In the genomic region with DNA sequence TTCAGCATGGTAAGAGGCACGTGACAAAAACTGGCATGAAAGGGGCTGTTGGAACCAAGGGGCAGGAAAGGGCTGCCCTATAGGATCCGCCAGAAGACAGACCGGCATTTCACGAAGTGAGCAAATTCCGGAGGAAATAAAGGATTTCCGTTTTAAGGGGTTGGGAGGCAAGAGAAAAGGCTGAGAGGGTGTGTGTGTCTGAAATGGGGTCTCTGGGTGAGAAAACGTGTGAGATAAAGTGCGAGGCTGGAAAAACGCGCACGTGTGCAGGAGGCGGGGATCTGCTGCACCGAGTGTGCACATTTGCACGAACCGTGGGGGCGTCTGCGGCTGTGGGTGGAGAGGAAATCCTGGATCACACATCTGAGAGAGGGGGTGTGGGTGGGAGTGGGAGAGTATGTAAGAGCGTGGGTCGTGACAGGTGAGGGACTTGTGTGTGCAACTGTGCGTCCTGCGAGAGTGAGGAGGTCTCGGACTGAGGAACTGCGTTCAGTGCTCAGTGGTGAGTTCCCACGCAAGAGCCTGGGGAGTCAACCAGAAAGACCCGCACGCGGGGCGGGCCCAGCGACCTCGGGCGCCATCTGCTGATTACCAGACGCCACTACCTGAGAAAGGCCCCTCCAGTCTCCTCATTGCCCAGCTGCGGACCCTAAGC, we compare ENCODE assay signal across 8 cellular contexts. TPM values are rescaled to one million over a fixed set of nuclear protein-coding genes. Genes with fewer than 3 reads are reported as not detected.
DNase-seq lines count a peak whose midpoint lies in the region; ATAC-seq and TF ChIP-seq lines count a peak whose summit lies in the region.

No MANE protein-coding gene starts in this region.

- DNase-seq in HuH-7 (ENCODE audit: low spot score) (peak; percentile 91), OCI-M1 (lab: John Stamatoyannopoulos, UW) (peak; percentile 83), esophagus squamous epithelium (lab: John Stamatoyannopoulos, UW) (no peak), myocyte (ENCODE audit: low read depth) (peak; percentile 52)
- DNase-seq in activated T-cell treated with anti-CD3 and anti-CD28 coated beads, Interleukin-2, amount 50 U/mL, for 24 hours, result peak; percentile 85
- DNase-seq in stimulated activated CD8-positive, alpha-beta memory T cell treated with anti-CD3 and anti-CD28 coated beads, Interleukin-4, amount 100 ng/mL, for 4 hours (ENCODE audit: low read depth in 2 of 2, low spot score in 1 of 2), result peak; percentile 59 to 68

- H3K27me3 Mint-ChIP-seq in activated T-cell treated with anti-CD3 and anti-CD28 coated beads, Interleukin-2, amount 50 U/mL, for 24 hours, result peaks cover 3% of the 10 kb centered on the region

- no peak for TF ChIP-seq POLR2A in esophagus squamous epithelium (IDR thresholded peaks at IDR 0.05)

- H3K36me3 ChIP-seq in esophagus squamous epithelium, result no peaks in the 10 kb centered on the region

- peaks cover 0 to 25% (median 0%) of the 10 kb centered on the region in 4 donors for H3K27me3 ChIP-seq in esophagus squamous epithelium

- peak overlapping the region; percentile 60 for H3K4me3 Mint-ChIP-seq in activated T-cell treated with anti-CD3 and anti-CD28 coated beads, Interleukin-2, amount 50 U/mL, for 24 hours

- H3K9me3 Mint-ChIP-seq in activated T-cell treated with anti-CD3 and anti-CD28 coated beads, Interleukin-2, amount 50 U/mL, for 24 hours, result no peaks in the 10 kb centered on the region

- peak overlapping the region in 3 of 4 donors; percentile 13 to 59 (median 36) for H3K4me3 ChIP-seq in esophagus squamous epithelium

- peak overlapping the region; percentile 33 for H3K27ac Mint-ChIP-seq in activated T-cell treated with anti-CD3 and anti-CD28 coated beads, Interleukin-2, amount 50 U/mL, for 24 hours

- ATAC-seq in HG03097 (IDR thresholded peaks at IDR 0.05; ENCODE audit: low FRiP score, unreplicated experiment), result no peak

- H3K36me3 Mint-ChIP-seq in activated T-cell treated with anti-CD3 and anti-CD28 coated beads, Interleukin-2, amount 50 U/mL, for 24 hours (ENCODE audit: low read depth), result no peaks in the 10 kb centered on the region

- H3K4me1 Mint-ChIP-seq in activated T-cell treated with anti-CD3 and anti-CD28 coated beads, Interleukin-2, amount 50 U/mL, for 24 hours (ENCODE audit: low read depth), result peaks cover 46% of the 10 kb centered on the region

- peak overlapping the region in 1 of 4 donors; percentile 31 for H3K27ac ChIP-seq in esophagus squamous epithelium

- intact Hi-C loops in esophagus squamous epithelium (cut with DNase I), result loop anchor here (10.0 kb wide), 1 partner anchor 91 kb away; no protein-coding TSS in a partner anchor

- 3% methylated on average over 32 of the region's 33 CpGs for whole genome bisulfite sequencing in esophagus squamous epithelium, 2 donors

- H3K9me3 ChIP-seq in esophagus squamous epithelium, result peaks cover 0 to 13% (median 7%) of the 10 kb centered on the region in 3 donors

- peak; percentile 96 for TF ChIP-seq CTCF in GM12873 (IDR thresholded peaks at IDR 0.05; ENCODE audit: insufficient read depth, low read depth, low read length, missing control alignments)
- TF ChIP-seq CTCF in esophagus squamous epithelium (IDR thresholded peaks at IDR 0.05), result peak; percentile 58 to 85 (median 79)

- peaks cover 9 to 14% (median 11%) of the 10 kb centered on the region in 3 donors for H3K4me1 ChIP-seq in esophagus squamous epithelium

RNA-seq across cellular contexts. Expression of a gene that starts 37.0 kb away (rescaled TPM):
- total RNA-seq in esophagus squamous epithelium, result 1 to 10 TPM; 1.6 to 2.7 (median 2.2) TPM
- 0.11 and 0.21 TPM in 2 replicates for total RNA-seq in myocyte
- polyA plus RNA-seq in myocyte (2012), result 0.42 TPM

RNA-seq across cellular contexts. Expression of a gene that starts 56.6 kb away (rescaled TPM):
- 1 to 10 TPM; 2.4 to 9.7 (median 6.6) TPM for total RNA-seq in esophagus squamous epithelium
- 0.68 and 1.2 TPM in 2 replicates for total RNA-seq in myocyte
- 0.19 TPM for polyA plus RNA-seq in myocyte (2012)
